15 cellular contexts compared by ENCODE assay signal in the genomic region with DNA sequence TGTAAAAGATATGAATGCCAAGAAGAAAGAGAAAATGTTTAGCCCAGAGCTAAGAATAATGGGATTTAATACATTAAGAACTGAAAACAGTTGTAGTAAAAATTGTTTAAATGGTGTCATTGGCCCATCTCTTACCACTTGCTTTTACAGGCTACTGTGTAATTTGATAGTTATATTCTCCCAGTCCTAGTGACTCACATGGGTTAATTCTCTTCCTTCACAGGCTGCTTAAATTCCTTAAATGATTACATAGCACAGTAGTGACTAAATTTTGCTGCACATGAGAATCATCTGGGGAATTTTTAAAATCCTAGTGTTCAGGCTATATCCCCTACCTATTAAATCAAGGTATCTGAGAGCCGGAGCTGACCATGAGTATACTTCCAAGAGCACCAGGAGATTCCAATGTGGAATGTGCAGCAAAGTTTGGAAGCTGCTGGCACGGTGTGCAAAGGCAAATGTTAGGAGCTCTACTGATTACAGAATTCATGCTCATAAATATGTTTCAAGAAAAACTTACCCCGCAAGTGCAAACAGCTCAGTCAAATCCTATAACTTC. TPM values are rescaled to one million over a fixed set of nuclear protein-coding genes. Genes with fewer than 3 reads are reported as not detected.
DNase-seq lines count a peak whose midpoint lies in the region; TF ChIP-seq lines count a peak whose summit lies in the region.
"Had no signal": no experiment of that assay in that cellular context is flagged by ENCODE, and none has a peak within 500 bp of the region (broad histone marks: within the 10 kb centered on the region; RNA-seq: fewer than 3 reads in every experiment).

No MANE protein-coding gene starts in this region.

- CTCF ChIA-PET in RWPE1 (lab: Yijun Ruan, JAX), result interaction anchor here (0.7 kb wide), 1 partner anchor 388 kb away, joined by 3 read pairs; no protein-coding TSS in a partner anchor

- H3K27ac ChIP-seq in RWPE1, result no peak overlapping the region
- H3K27ac ChIP-seq: 22Rv1, suprapubic skin had no signal

- POLR2A ChIA-PET in RWPE1 (lab: Yijun Ruan, JAX; ENCODE audit: low non-redundant PET), result no interaction called here

- no peaks in the 10 kb centered on the region; the same call in 1 of the 2 replicates for H3K27me3 ChIP-seq in H7 (ENCODE audit: control insufficient read depth, insufficient read depth, low read length)

- H3K36me3 ChIP-seq in H7 (replicated peaks; ENCODE audit: control insufficient read depth, insufficient read depth, low read length), result no peaks in the 10 kb centered on the region
- H3K36me3 ChIP-seq: suprapubic skin had no signal

- DNase-seq in DMS53 (lab: John Stamatoyannopoulos, UW) (peak; percentile 15), DMS53 treated with DMSO at 0.1 percent for 48 hours (lab: John Stamatoyannopoulos, UW; ENCODE audit: unreplicated experiment) (no peak), RWPE1 (ENCODE audit: low spot score) (peak; percentile 73), fibroblast of peridontal ligament (ENCODE audit: extremely low read depth) (peak; percentile 75), stromal cell of bone marrow (ENCODE audit: low read depth) (peak; percentile 54), NCI-H82 treated with DMSO at 0.1 percent for 48 hours (lab: John Stamatoyannopoulos, UW; ENCODE audit: unreplicated experiment) (no peak), H7 (no peak), DMS153 (lab: John Stamatoyannopoulos, UW) (no peak)
- DNase-seq: activated naive CD8-positive, alpha-beta T cell treated with anti-CD3 and anti-CD28 coated beads, Interleukin-2, amount 10 ng/mL, durations not matched to agents 7 days and 5 days; effector memory CD4-positive, alpha-beta T cell; GDM1; midbrain; MV-4-11 had no signal

- no peak for TF ChIP-seq CTCF in RWPE1 (conservative IDR thresholded peaks at IDR 0.05; ENCODE audit: low read depth)

- no peak overlapping the region for H3K4me3 ChIP-seq in H7 (ENCODE audit: insufficient read depth, low read depth, low read length)
- H3K4me3 ChIP-seq: suprapubic skin had no signal

RNA-seq across cellular contexts. Expression of gene ZNF800, which starts 45.3 kb away (rescaled TPM):
- 2.4 and 4.6 TPM in 2 replicates for total RNA-seq in H7 (2014; rRNA removed; shearing (Covaris generic))

Comparison
In these comparisons a context has a peak if more than half of its experiments do, and no peak if none do; other contexts are left out.
1. DNase-seq: peak in DMS53 (single experiment), RWPE1 (single experiment), fibroblast of peridontal ligament (single experiment) and stromal cell of bone marrow (single experiment); none in DMS53 treated with DMSO at 0.1 percent for 48 hours (single experiment), NCI-H82 treated with DMSO at 0.1 percent for 48 hours (single experiment), H7 (single experiment) and DMS153 (single experiment).